Comparison of ENCODE assay signal across 20 cellular contexts in genomic region chr1:157288511-157288910, GRCh38.
A peak's percentile ranks its signal among the peaks of the same experiment; 100 is the strongest.
DNase-seq lines count a peak whose midpoint lies in the region; ATAC-seq, FAIRE-seq and TF ChIP-seq lines count a peak whose summit lies in the region.
"Had no signal": no experiment of that assay in that cellular context is flagged by ENCODE, and none has a peak within 500 bp of the region (broad histone marks: within the 10 kb centered on the region; RNA-seq: fewer than 3 reads in every experiment).

No MANE protein-coding gene starts in this region.

- no peak overlapping the region for H3K4me3 Mint-ChIP-seq in activated T-helper 1 cell treated with anti-CD3 and anti-CD28 coated beads, Interleukin-12 subunit alpha, Interleukin-12 subunit beta, Interleukin-2, Interleukin-4 antibody, amounts not matched to agents 30 ng/mL and 10 ng/mL and 1 ng/mL, durations not matched to agents 14 hours and 24 hours and 36 hours
- H3K4me3 Mint-ChIP-seq in chondrocyte (ENCODE audit: unreplicated experiment) = no peak overlapping the region
- H3K4me3 Mint-ChIP-seq in activated naive CD8-positive, alpha-beta T cell treated with anti-CD3 and anti-CD28 coated beads for 36 hours = no peak overlapping the region
- H3K4me3 Mint-ChIP-seq: B cell; CD14-positive monocyte; CD8-positive, alpha-beta T cell had no signal

- H3K4me3 ChIP-seq in MG63 (no peak overlapping the region), bronchial epithelial cell (ENCODE audit: low read depth, low read length) (no peak overlapping the region)
- H3K4me3 ChIP-seq: HAP-1 had no signal

- intact Hi-C loops in activated T-helper 1 cell treated with anti-CD3 and anti-CD28 coated beads, Interleukin-12 subunit alpha, Interleukin-12 subunit beta, Interleukin-2, Interleukin-4 antibody, amounts not matched to agents 30 ng/mL and 10 ng/mL and 1 ng/mL, durations not matched to agents 14 hours and 24 hours and 36 hours (cut with micrococcal nuclease) = no loop called here

- H3K36me3 ChIP-seq in MG63 (no peaks in the 10 kb centered on the region), bronchial epithelial cell (ENCODE audit: control insufficient read depth, insufficient read depth, low read length) (no peaks in the 10 kb centered on the region)
- H3K36me3 ChIP-seq: HAP-1 had no signal

- ATAC-seq in HG03571 (IDR thresholded peaks at IDR 0.05; ENCODE audit: unreplicated experiment) = no peak
- ATAC-seq: CD8-positive, alpha-beta T cell had no signal

- H3K27me3 ChIP-seq in MG63 = peaks cover 2% of the 10 kb centered on the region; the same call in 1 of the 2 replicates
- H3K27me3 ChIP-seq in bronchial epithelial cell (ENCODE audit: control insufficient read depth, insufficient read depth, low read length) = no peaks in the 10 kb centered on the region

- FAIRE-seq in bronchial epithelial cell (lab: Jason Lieb, UNC) = peak; percentile 60
- FAIRE-seq: A204.1, D721Med, GM12892 had no signal

- peak; percentile 15 for DNase-seq in Daoy (ENCODE audit: low read depth)
- DNase-seq in MG63 = peak; percentile 12
- no peak for DNase-seq in bronchial epithelial cell (ENCODE audit: low read depth)
- peak; percentile 44 for DNase-seq in islet precursor cell
- DNase-seq in activated T-helper 1 cell treated with anti-CD3 and anti-CD28 coated beads, Interleukin-12 subunit alpha, Interleukin-12 subunit beta, Interleukin-2, Interleukin-4 antibody, amounts not matched to agents 30 ng/mL and 10 ng/mL and 1 ng/mL, durations not matched to agents 14 hours and 24 hours and 36 hours (ENCODE audit: low spot score) = no peak
- no peak for DNase-seq in chondrocyte (ENCODE audit: low spot score)
- DNase-seq in activated naive CD8-positive, alpha-beta T cell treated with anti-CD3 and anti-CD28 coated beads for 36 hours = no peak
- DNase-seq: CD8-positive, alpha-beta T cell; COR-L47; DMS153; DMS79 treated with DMSO at 0.1 percent for 48 hours; GDM1; GOT3 had no signal

- TF ChIP-seq CTCF in bronchial epithelial cell (IDR thresholded peaks at IDR 0.05; ENCODE audit: insufficient read depth, low read length, severe bottlenecking) (no peak), chondrocyte (IDR thresholded peaks at IDR 0.05) (no peak)

- no peaks in the 10 kb centered on the region for H3K36me3 Mint-ChIP-seq in activated T-helper 1 cell treated with anti-CD3 and anti-CD28 coated beads, Interleukin-12 subunit alpha, Interleukin-12 subunit beta, Interleukin-2, Interleukin-4 antibody, amounts not matched to agents 30 ng/mL and 10 ng/mL and 1 ng/mL, durations not matched to agents 14 hours and 24 hours and 36 hours (ENCODE audit: low read depth)
- H3K36me3 Mint-ChIP-seq in chondrocyte (ENCODE audit: low read depth) = peaks cover 2% of the 10 kb centered on the region
- no peaks in the 10 kb centered on the region for H3K36me3 Mint-ChIP-seq in activated naive CD8-positive, alpha-beta T cell treated with anti-CD3 and anti-CD28 coated beads for 36 hours
- H3K36me3 Mint-ChIP-seq: CD14-positive monocyte; CD8-positive, alpha-beta T cell had no signal

- no peak overlapping the region for H3K27ac Mint-ChIP-seq in activated T-helper 1 cell treated with anti-CD3 and anti-CD28 coated beads, Interleukin-12 subunit alpha, Interleukin-12 subunit beta, Interleukin-2, Interleukin-4 antibody, amounts not matched to agents 30 ng/mL and 10 ng/mL and 1 ng/mL, durations not matched to agents 14 hours and 24 hours and 36 hours
- H3K27ac Mint-ChIP-seq in chondrocyte (ENCODE audit: unreplicated experiment) = no peak overlapping the region
- no peak overlapping the region for H3K27ac Mint-ChIP-seq in activated naive CD8-positive, alpha-beta T cell treated with anti-CD3 and anti-CD28 coated beads for 36 hours
- H3K27ac Mint-ChIP-seq: B cell; CD14-positive monocyte; CD8-positive, alpha-beta T cell had no signal

- no peaks in the 10 kb centered on the region for H3K9me3 Mint-ChIP-seq in activated T-helper 1 cell treated with anti-CD3 and anti-CD28 coated beads, Interleukin-12 subunit alpha, Interleukin-12 subunit beta, Interleukin-2, Interleukin-4 antibody, amounts not matched to agents 30 ng/mL and 10 ng/mL and 1 ng/mL, durations not matched to agents 14 hours and 24 hours and 36 hours
- H3K9me3 Mint-ChIP-seq in chondrocyte (ENCODE audit: low read depth) = no peaks in the 10 kb centered on the region
- no peaks in the 10 kb centered on the region for H3K9me3 Mint-ChIP-seq in activated naive CD8-positive, alpha-beta T cell treated with anti-CD3 and anti-CD28 coated beads for 36 hours
- H3K9me3 Mint-ChIP-seq: CD8-positive, alpha-beta T cell had no signal

- H3K27me3 Mint-ChIP-seq in activated T-helper 1 cell treated with anti-CD3 and anti-CD28 coated beads, Interleukin-12 subunit alpha, Interleukin-12 subunit beta, Interleukin-2, Interleukin-4 antibody, amounts not matched to agents 30 ng/mL and 10 ng/mL and 1 ng/mL, durations not matched to agents 14 hours and 24 hours and 36 hours (ENCODE audit: insufficient read depth) = peaks cover 7% of the 10 kb centered on the region
- H3K27me3 Mint-ChIP-seq in chondrocyte (ENCODE audit: low read depth) = peaks cover 35% of the 10 kb centered on the region
- H3K27me3 Mint-ChIP-seq in activated naive CD8-positive, alpha-beta T cell treated with anti-CD3 and anti-CD28 coated beads for 36 hours = peaks cover 26% of the 10 kb centered on the region

- H3K9me3 ChIP-seq in MG63 = no peaks in the 10 kb centered on the region
- H3K9me3 ChIP-seq: HAP-1 had no signal

- H3K4me1 Mint-ChIP-seq in activated T-helper 1 cell treated with anti-CD3 and anti-CD28 coated beads, Interleukin-12 subunit alpha, Interleukin-12 subunit beta, Interleukin-2, Interleukin-4 antibody, amounts not matched to agents 30 ng/mL and 10 ng/mL and 1 ng/mL, durations not matched to agents 14 hours and 24 hours and 36 hours (ENCODE audit: low read depth) = no peaks in the 10 kb centered on the region
- no peaks in the 10 kb centered on the region for H3K4me1 Mint-ChIP-seq in chondrocyte (ENCODE audit: low read depth)
- H3K4me1 Mint-ChIP-seq in activated naive CD8-positive, alpha-beta T cell treated with anti-CD3 and anti-CD28 coated beads for 36 hours = no peaks in the 10 kb centered on the region

Comparison
In these comparisons a context has a peak if more than half of its experiments do, and no peak if none do; other contexts are left out.
1. DNase-seq: peak in Daoy (single experiment), MG63 (single experiment) and islet precursor cell (single experiment); none in bronchial epithelial cell (single experiment), activated T-helper 1 cell treated with anti-CD3 and anti-CD28 coated beads, Interleukin-12 subunit alpha, Interleukin-12 subunit beta, Interleukin-2, Interleukin-4 antibody, amounts not matched to agents 30 ng/mL and 10 ng/mL and 1 ng/mL, durations not matched to agents 14 hours and 24 hours and 36 hours (single experiment), chondrocyte (single experiment) and activated naive CD8-positive, alpha-beta T cell treated with anti-CD3 and anti-CD28 coated beads for 36 hours (single experiment).